Comparison of ENCODE assay signal across 8 cellular contexts in genomic region chr22:41237707-41238569, GRCh38. TPM values are rescaled to one million over a fixed set of nuclear protein-coding genes. Genes with fewer than 3 reads are reported as not detected.
A peak's percentile ranks its signal among the peaks of the same experiment; 100 is the strongest.
DNase-seq lines count a peak whose midpoint lies in the region; ATAC-seq and TF ChIP-seq lines count a peak whose summit lies in the region.

No MANE protein-coding gene starts in this region.

- peak overlapping the region; percentile 50 for H3K4me3 ChIP-seq in CD8-positive, alpha-beta memory T cell (ENCODE audit: low read length)
- H3K4me3 ChIP-seq in right lobe of liver, result peak overlapping the region; percentile 35 to 62 (median 46)

- H3K9me3 Mint-ChIP-seq in CD8-positive, alpha-beta memory T cell, result no peaks in the 10 kb centered on the region
- H3K9me3 Mint-ChIP-seq in dendritic cell treated with granulocyte-macrophage colony-stimulating factor and Interleukin-4, amounts not matched to agents 40 ng/mL and 50 ng/mL, for 4 days, result no peaks in the 10 kb centered on the region

- no peaks in the 10 kb centered on the region for H3K9me3 ChIP-seq in CD8-positive, alpha-beta memory T cell (ENCODE audit: low read length)
- no peaks in the 10 kb centered on the region for H3K9me3 ChIP-seq in right lobe of liver

- peaks cover 3 to 15% (median 4%) of the 10 kb centered on the region in 3 donors for H3K4me1 Mint-ChIP-seq in CD8-positive, alpha-beta memory T cell
- H3K4me1 Mint-ChIP-seq in dendritic cell treated with granulocyte-macrophage colony-stimulating factor and Interleukin-4, amounts not matched to agents 40 ng/mL and 50 ng/mL, for 4 days (ENCODE audit: low read depth), result peaks cover 18% of the 10 kb centered on the region

- DNase-seq in CD8-positive, alpha-beta memory T cell, result peak; percentile 69 to 84 (median 77)
- peak; percentile 73 for DNase-seq in MV-4-11 (lab: John Stamatoyannopoulos, UW)
- peak; percentile 87 for DNase-seq in activated CD4-positive, alpha-beta T cell treated with anti-CD3 and anti-CD28 coated beads for 48 hours
- DNase-seq in right lobe of liver, result peak; percentile 88 to 92 (median 91)
- peak; percentile 59 to 66 (median 60) for DNase-seq in stimulated activated CD4-positive, alpha-beta T cell treated with anti-CD3 and anti-CD28 coated beads, TNF-alpha, amount 100 ng/mL, for 1 hour (ENCODE audit: low read depth in 3 of 3, low spot score in 1 of 3)
- DNase-seq in NCI-H2107 (lab: John Stamatoyannopoulos, UW), result no peak

- WGBS in right lobe of liver (ENCODE audit: insufficient coverage, low coverage, low lambda C conversion rate, missing lambda C conversion rate), result 0% methylated on average over 1 of the region's 97 CpGs

- peak; percentile 35 for TF ChIP-seq POLR2A in right lobe of liver (IDR thresholded peaks at IDR 0.05)

- no peaks in the 10 kb centered on the region for H3K36me3 ChIP-seq in CD8-positive, alpha-beta memory T cell (ENCODE audit: insufficient read depth, low read length)
- no peaks in the 10 kb centered on the region for H3K36me3 ChIP-seq in right lobe of liver

- peak overlapping the region in 5 of 7 donors; percentile 24 to 76 (median 70) for H3K4me3 Mint-ChIP-seq in CD8-positive, alpha-beta memory T cell
- peak overlapping the region; percentile 65 for H3K4me3 Mint-ChIP-seq in dendritic cell treated with granulocyte-macrophage colony-stimulating factor and Interleukin-4, amounts not matched to agents 40 ng/mL and 50 ng/mL, for 4 days

- CTCF ChIA-PET in CD8-positive, alpha-beta memory T cell (lab: Charles Lee), result interaction anchor here (0.5 to 3.8 kb wide), 44 partner anchors 9 to 339 kb away, joined by 3 to 66 read pairs (median 4); partner anchors contain the start of genes EP300, L3MBTL2, RANGAP1 and RBX1

- POLR2A ChIA-PET in CD8-positive, alpha-beta memory T cell (lab: Charles Lee), result interaction anchor here (0.5 to 1.6 kb wide), 7 partner anchors 10 to 324 kb away, joined by 3 to 9 read pairs (median 5); partner anchors contain the start of genes RANGAP1 and RBX1

- ATAC-seq in GM21360 (IDR thresholded peaks at IDR 0.05; ENCODE audit: unreplicated experiment), result peak; percentile 48
- ATAC-seq in right lobe of liver, result peak; percentile 87 to 92 (median 92)

- no peaks in the 10 kb centered on the region for H3K27me3 ChIP-seq in CD8-positive, alpha-beta memory T cell (ENCODE audit: insufficient read depth, low read length, poor library complexity, severe bottlenecking)
- H3K27me3 ChIP-seq in right lobe of liver, result no peaks in the 10 kb centered on the region

- intact Hi-C loops in dendritic cell treated with granulocyte-macrophage colony-stimulating factor and Interleukin-4, amounts not matched to agents 40 ng/mL and 50 ng/mL, for 4 days (cut with micrococcal nuclease), result no loop called here
- intact Hi-C loops in right lobe of liver (cut with DNase I), result loop anchor here in 1 of 2 donors (10.0 kb wide), 1 partner anchor 53 kb away; no protein-coding TSS in a partner anchor

- no peaks in the 10 kb centered on the region for H3K27me3 Mint-ChIP-seq in CD8-positive, alpha-beta memory T cell
- peaks cover 13% of the 10 kb centered on the region for H3K27me3 Mint-ChIP-seq in dendritic cell treated with granulocyte-macrophage colony-stimulating factor and Interleukin-4, amounts not matched to agents 40 ng/mL and 50 ng/mL, for 4 days

- no peak overlapping the region for H3K27ac Mint-ChIP-seq in CD8-positive, alpha-beta memory T cell
- peak overlapping the region; percentile 74 for H3K27ac Mint-ChIP-seq in dendritic cell treated with granulocyte-macrophage colony-stimulating factor and Interleukin-4, amounts not matched to agents 40 ng/mL and 50 ng/mL, for 4 days

- peaks cover 9% of the 10 kb centered on the region for H3K4me1 ChIP-seq in CD8-positive, alpha-beta memory T cell (ENCODE audit: insufficient read depth, low read length)
- H3K4me1 ChIP-seq in right lobe of liver, result peaks cover 0 to 25% (median 8%) of the 10 kb centered on the region in 4 donors

- H3K27ac ChIP-seq in CD8-positive, alpha-beta memory T cell (ENCODE audit: low read depth, low read length), result no peak overlapping the region
- H3K27ac ChIP-seq in right lobe of liver, result peak overlapping the region in 1 of 3 donors; percentile 49

- peak; percentile 73 to 89 (median 78) for TF ChIP-seq CTCF in right lobe of liver (IDR thresholded peaks at IDR 0.05)

- no peaks in the 10 kb centered on the region for H3K36me3 Mint-ChIP-seq in CD8-positive, alpha-beta memory T cell
- H3K36me3 Mint-ChIP-seq in dendritic cell treated with granulocyte-macrophage colony-stimulating factor and Interleukin-4, amounts not matched to agents 40 ng/mL and 50 ng/mL, for 4 days (ENCODE audit: low read depth), result peaks cover 5% of the 10 kb centered on the region

RNA-seq across cellular contexts. Expression of gene CHADL, which starts 2.8 kb away (rescaled TPM):
- total RNA-seq in CD8-positive, alpha-beta memory T cell, result under 1 TPM; 0.16 to 0.20 TPM
- polyA plus RNA-seq in CD8-positive, alpha-beta memory T cell, result 0.70 TPM
- 1 to 10 TPM in 3 of 6 experiments, under 1 TPM in 3; 0.75 to 1.5 (median 1.1) TPM for total RNA-seq in right lobe of liver

RNA-seq across cellular contexts. Expression of gene L3MBTL2, which starts 32.8 kb away (rescaled TPM):
- 10 to 100 TPM; 54.4 to 55.9 TPM for total RNA-seq in CD8-positive, alpha-beta memory T cell
- polyA plus RNA-seq in CD8-positive, alpha-beta memory T cell, result 34.2 TPM
- total RNA-seq in right lobe of liver, result 10 to 100 TPM in 4 of 6 experiments, 1 to 10 TPM in 2; 6.6 to 11.7 (median 10.4) TPM

RNA-seq across cellular contexts. Expression of gene RANGAP1, which starts 48.0 kb away (rescaled TPM):
- 100 to 1,000 TPM; 170 to 182 TPM for total RNA-seq in CD8-positive, alpha-beta memory T cell
- polyA plus RNA-seq in CD8-positive, alpha-beta memory T cell, result 26.9 TPM
- total RNA-seq in right lobe of liver, result 10 to 100 TPM; 27.4 to 56.3 (median 37.6) TPM

Comparison
In these comparisons a context has a peak if more than half of its experiments do, and no peak if none do; other contexts are left out.
1. RNA of gene L3MBTL2, which starts 32.8 kb away (total RNA-seq): 54.4 to 55.9 TPM in CD8-positive, alpha-beta memory T cell; 6.6 to 11.7 TPM in right lobe of liver; every median in the first group is over 4 times any median in the second.